In genomic region chrX:15834051-15834450, GRCh38 we compare ENCODE assay signal across 23 cellular contexts. TPM values are rescaled to one million over a fixed set of nuclear protein-coding genes. Genes with fewer than 3 reads are reported as not detected.
A peak's percentile ranks its signal among the peaks of the same experiment; 100 is the strongest.
DNase-seq lines count a peak whose midpoint lies in the region; ATAC-seq and TF ChIP-seq lines count a peak whose summit lies in the region.
"Had no signal": no experiment of that assay in that cellular context is flagged by ENCODE, and none has a peak within 500 bp of the region (broad histone marks: within the 10 kb centered on the region; RNA-seq: fewer than 3 reads in every experiment).

No MANE protein-coding gene starts in this region.

- no peaks in the 10 kb centered on the region for H3K27me3 ChIP-seq in H9 (ENCODE audit: insufficient read depth, low read length)
- no peaks in the 10 kb centered on the region for H3K27me3 ChIP-seq in SJCRH30
- H3K27me3 ChIP-seq: breast epithelium, heart right ventricle had no signal

- H4K20me1 ChIP-seq in H9 (ENCODE audit: control insufficient read depth, insufficient read depth, insufficient read length): no peaks in the 10 kb centered on the region

- H3K23me2 ChIP-seq in H9 (ENCODE audit: insufficient read length, low read depth, low read length, poor library complexity, severe bottlenecking): no peaks in the 10 kb centered on the region

- no CpG with 5 or more reads among the region's 3 CpGs for WGBS in H9 (ENCODE audit: extremely low coverage, insufficient read length, low lambda C conversion rate)

- H2BK120ac ChIP-seq in H9 (ENCODE audit: low read depth, low read length, poor library complexity, severe bottlenecking): no peak overlapping the region

- no peak for DNase-seq in T-helper 2 cell treated with Interferon-gamma antibody and Interleukin-4, amounts not matched to agents 5 μg/mL and 100 μg/mL, for 36 hours (ENCODE audit: low spot score)
- DNase-seq in T-helper 2 cell: no peak
- no peak for DNase-seq in H9
- DNase-seq in SJCRH30: no peak
- no peak for DNase-seq in naive B cell
- DNase-seq in islet precursor cell: no peak
- DNase-seq: activated gamma-delta T cell treated with Interleukin-2 at 50 U/mL for 16 hours; amniotic stem cell; COR-L47; effector memory CD4-positive, alpha-beta T cell; heart right ventricle; left colon; NCI-H1417; NCI-H2107; NCI-H446; stimulated activated CD4-positive, alpha-beta T cell treated with anti-CD3 and anti-CD28 coated beads, Interleukin-2, amount 100 ng/mL, for 48 hours; stimulated activated naive B cell treated with anti-CD40 and anti-IgM and Interleukin-4, amounts not matched to agents 10 μg/mL and 1 μg/mL and 100 μg/mL, for 72 hours; T-helper 17 cell had no signal

- H4K8ac ChIP-seq in H9 (replicated peaks; ENCODE audit: insufficient read length, low read depth, low read length): no peak overlapping the region

- H4K91ac ChIP-seq in H9 (ENCODE audit: insufficient read length, low read depth, low read length): no peak overlapping the region

- H3K9me3 ChIP-seq in H9 (ENCODE audit: control insufficient read depth, low read depth, low read length) (no peaks in the 10 kb centered on the region), SJCRH30 (replicated peaks) (no peaks in the 10 kb centered on the region)
- H3K9me3 ChIP-seq: breast epithelium, HAP-1, heart right ventricle had no signal

- H3K4ac ChIP-seq in H9 (ENCODE audit: low read depth, low read length): no peak overlapping the region

- H3K14ac ChIP-seq in H9 (ENCODE audit: insufficient read depth, low read length): no peak overlapping the region

- ATAC-seq in naive B cell (ENCODE audit: low read depth in 2 of 2) (peak in 1 of 2 donors; percentile 60), GM19467 (IDR thresholded peaks at IDR 0.05; ENCODE audit: unreplicated experiment) (no peak), GM21526 (IDR thresholded peaks at IDR 0.05; ENCODE audit: low FRiP score, unreplicated experiment) (no peak)
- ATAC-seq: T-helper 17 cell had no signal

- no peak overlapping the region for H3T11ph ChIP-seq in H9 (ENCODE audit: low read length)

- peaks cover 14% of the 10 kb centered on the region for H3K36me3 ChIP-seq in SJCRH30
- H3K36me3 ChIP-seq: breast epithelium, HAP-1 had no signal

- no peak overlapping the region for H4K5ac ChIP-seq in H9 (ENCODE audit: insufficient read length, low read depth, low read length)

- no peak overlapping the region for H2BK20ac ChIP-seq in H9 (ENCODE audit: low read depth, low read length, poor library complexity, severe bottlenecking)

- H3K27ac ChIP-seq in H9 (ENCODE audit: insufficient read length, low read depth, low read length): no peak overlapping the region
- peak overlapping the region; percentile 95 for H3K27ac ChIP-seq in SJCRH30
- H3K27ac ChIP-seq: breast epithelium, heart right ventricle, HL-60 had no signal

- H3K4me3 Mint-ChIP-seq in T-helper 2 cell treated with Interferon-gamma antibody and Interleukin-4, amounts not matched to agents 5 μg/mL and 100 μg/mL, for 36 hours: no peak overlapping the region
- H3K4me3 Mint-ChIP-seq in H9: peak overlapping the region in 1 of 2 experiments; percentile 6; a peak in 1 of 5 replicates
- H3K4me3 Mint-ChIP-seq in naive B cell: no peak overlapping the region
- H3K4me3 Mint-ChIP-seq: stimulated activated naive B cell treated with anti-CD40 and anti-IgM and Interleukin-4, amounts not matched to agents 10 μg/mL and 1 μg/mL and 100 μg/mL, for 72 hours; T-helper 17 cell had no signal

- no peaks in the 10 kb centered on the region for H3K4me1 Mint-ChIP-seq in T-helper 2 cell treated with Interferon-gamma antibody and Interleukin-4, amounts not matched to agents 5 μg/mL and 100 μg/mL, for 36 hours (ENCODE audit: low read depth)
- H3K4me1 Mint-ChIP-seq in H9 (peaks cover 30 to 47% of the 10 kb centered on the region in 2 experiments), naive B cell (peaks cover 5 to 7% (median 6%) of the 10 kb centered on the region in 3 donors)

- no peak overlapping the region for H3K4me2 ChIP-seq in H9 (ENCODE audit: insufficient read depth, insufficient read length, low read length)

- H3K4me1 ChIP-seq in H9 (ENCODE audit: insufficient read depth, low read length) (peaks cover 2% of the 10 kb centered on the region; the same call in 1 of the 2 replicates), SJCRH30 (peaks cover 32% of the 10 kb centered on the region)
- H3K4me1 ChIP-seq: breast epithelium had no signal

- no peaks in the 10 kb centered on the region for H3K27me3 Mint-ChIP-seq in T-helper 2 cell treated with Interferon-gamma antibody and Interleukin-4, amounts not matched to agents 5 μg/mL and 100 μg/mL, for 36 hours (ENCODE audit: low read depth)
- H3K27me3 Mint-ChIP-seq in H9 (ENCODE audit: low read depth) (no peaks in the 10 kb centered on the region), naive B cell (no peaks in the 10 kb centered on the region)
- H3K27me3 Mint-ChIP-seq: stimulated activated naive B cell treated with anti-CD40 and anti-IgM and Interleukin-4, amounts not matched to agents 10 μg/mL and 1 μg/mL and 100 μg/mL, for 72 hours; T-helper 17 cell had no signal

- no peak overlapping the region for H3K9ac ChIP-seq in H9 (ENCODE audit: extremely low read depth, insufficient read length, low read length)

- no peak for TF ChIP-seq CTCF in H9 (conservative IDR thresholded peaks at IDR 0.05)

- no peaks in the 10 kb centered on the region for H3K9me3 Mint-ChIP-seq in T-helper 2 cell treated with Interferon-gamma antibody and Interleukin-4, amounts not matched to agents 5 μg/mL and 100 μg/mL, for 36 hours
- no peaks in the 10 kb centered on the region for H3K9me3 Mint-ChIP-seq in H9
- no peaks in the 10 kb centered on the region for H3K9me3 Mint-ChIP-seq in naive B cell
- H3K9me3 Mint-ChIP-seq: stimulated activated naive B cell treated with anti-CD40 and anti-IgM and Interleukin-4, amounts not matched to agents 10 μg/mL and 1 μg/mL and 100 μg/mL, for 72 hours had no signal

- no peak overlapping the region for H3K56ac ChIP-seq in H9 (ENCODE audit: insufficient read length, low read depth, low read length)

- peak overlapping the region; percentile 9 for H3K27ac Mint-ChIP-seq in T-helper 2 cell treated with Interferon-gamma antibody and Interleukin-4, amounts not matched to agents 5 μg/mL and 100 μg/mL, for 36 hours
- H3K27ac Mint-ChIP-seq in H9 (peak overlapping the region; percentile 35 to 89 (median 66); a peak in 5 of 7 replicates), naive B cell (peak overlapping the region in 4 of 6 donors; percentile 42 to 87 (median 78))
- H3K27ac Mint-ChIP-seq: T-helper 17 cell had no signal

- H3K23ac ChIP-seq in H9 (ENCODE audit: insufficient read length, low read depth, low read length): no peak overlapping the region

- peaks cover 5% of the 10 kb centered on the region for H3K36me3 Mint-ChIP-seq in T-helper 2 cell treated with Interferon-gamma antibody and Interleukin-4, amounts not matched to agents 5 μg/mL and 100 μg/mL, for 36 hours (ENCODE audit: low read depth)
- H3K36me3 Mint-ChIP-seq in H9 (ENCODE audit: insufficient read depth in 1 of 3, low read depth in 3 of 3) (peaks cover 25 to 61% (median 61%) of the 10 kb centered on the region in 3 experiments; a peak in 6 of 7 replicates), naive B cell (no peaks in the 10 kb centered on the region)

- H3K79me2 ChIP-seq in H9 (ENCODE audit: insufficient read depth, low read length): peaks cover 5% of the 10 kb centered on the region; the same call in 1 of the 2 replicates

- no peak overlapping the region for H3K18ac ChIP-seq in H9 (ENCODE audit: insufficient read length, low read depth, low read length)

- no peak overlapping the region for H3K4me3 ChIP-seq in SJCRH30
- H3K4me3 ChIP-seq: breast epithelium, HAP-1, heart right ventricle had no signal

- H2AK5ac ChIP-seq in H9 (ENCODE audit: insufficient read length, low read length): no peak overlapping the region

- no peak overlapping the region for H2BK15ac ChIP-seq in H9 (ENCODE audit: low read depth, low read length)

- H3K79me1 ChIP-seq in H9 (ENCODE audit: insufficient read depth, low read depth, low read length, poor library complexity, severe bottlenecking): peaks cover 4% of the 10 kb centered on the region

- no peak overlapping the region for H2BK12ac ChIP-seq in H9 (ENCODE audit: insufficient read length, low read depth, low read length)

- H2BK5ac ChIP-seq in H9 (ENCODE audit: insufficient read length, low read length): no peak overlapping the region

- H2AFZ ChIP-seq in H9 (ENCODE audit: low read length): no peak overlapping the region

RNA-seq across cellular contexts. Expression of gene AP1S2, which starts 20.6 kb away (rescaled TPM):
- total RNA-seq in H9 (2021): 362 and 367 TPM in 2 replicates
- 205 and 230 TPM in 2 replicates for total RNA-seq in SJCRH30 (2014; rRNA removed; shearing (Covaris generic))
- polyA plus RNA-seq in naive B cell (ENCODE audit: low read depth in 6 of 6): 100 to 1,000 TPM in 2 of 6 donors, 10 to 100 TPM in 4; 78.8 to 122 (median 96.5) TPM

RNA-seq across cellular contexts. Expression of gene ZRSR2, which starts 43.8 kb away (rescaled TPM):
- total RNA-seq in H9 (2021): 20.2 and 21.1 TPM in 2 replicates
- total RNA-seq in SJCRH30 (2014; rRNA removed; shearing (Covaris generic)): 7.3 and 10.6 TPM in 2 replicates
- polyA plus RNA-seq in naive B cell (ENCODE audit: low read depth in 6 of 6): 10 to 100 TPM; 15.8 to 39.2 (median 21.7) TPM

Comparison
In these comparisons a context has a peak if more than half of its experiments do, and no peak if none do; other contexts are left out.
1. H3K27ac Mint-ChIP-seq: peak in every context shown above with its lines; median percentile 78 in naive B cell; 66 in H9; 9 in T-helper 2 cell treated with Interferon-gamma antibody and Interleukin-4, amounts not matched to agents 5 μg/mL and 100 μg/mL, for 36 hours.